ENCODE assay signal across 11 cellular contexts in the genomic region with DNA sequence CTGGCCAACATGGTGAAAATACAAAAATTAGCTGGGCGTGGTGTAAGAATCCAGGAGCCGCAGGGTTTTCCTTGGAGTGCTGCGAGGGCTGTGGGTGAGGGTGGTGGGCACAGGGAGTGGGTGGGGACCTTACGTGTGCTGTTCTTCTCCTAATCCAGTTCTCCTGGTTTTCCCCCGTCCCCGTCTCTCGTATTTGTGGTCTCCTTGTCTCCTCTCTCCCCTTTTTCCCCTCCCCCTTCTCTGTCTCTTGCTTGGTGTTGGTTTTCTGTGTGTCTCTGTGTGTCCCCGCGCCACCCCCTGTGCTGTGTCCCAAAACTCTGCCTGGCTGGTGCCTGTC. TPM values are rescaled to one million over a fixed set of nuclear protein-coding genes. Genes with fewer than 3 reads are reported as not detected.
DNase-seq lines count a peak whose midpoint lies in the region; ATAC-seq and TF ChIP-seq lines count a peak whose summit lies in the region.
"Had no signal": no experiment of that assay in that cellular context is flagged by ENCODE, and none has a peak within 500 bp of the region (broad histone marks: within the 10 kb centered on the region; RNA-seq: fewer than 3 reads in every experiment).

No MANE protein-coding gene starts in this region.

- CTCF ChIA-PET in activated CD4-positive, alpha-beta T cell treated with anti-CD3 and anti-CD28 coated beads, Interleukin-2, amount 10 ng/mL, durations not matched to agents 7 days and 5 days (lab: Charles Lee) = interaction anchor here (1.7 kb wide), 1 partner anchor 10 kb away, joined by 5 read pairs; no protein-coding TSS in a partner anchor

- H3K27ac Mint-ChIP-seq in activated CD4-positive, alpha-beta T cell treated with anti-CD3 and anti-CD28 coated beads, Interleukin-2, amount 10 ng/mL, durations not matched to agents 7 days and 5 days = peak overlapping the region; percentile 97

- H3K27me3 ChIP-seq in body of pancreas = no peaks in the 10 kb centered on the region
- H3K27me3 ChIP-seq in lung (ENCODE audit: control insufficient read depth, insufficient read depth) = no peaks in the 10 kb centered on the region
- H3K27me3 ChIP-seq in thoracic aorta (replicated peaks; ENCODE audit: insufficient read depth) = no peaks in the 10 kb centered on the region
- H3K27me3 ChIP-seq: SJSA1 had no signal

- H3K9me3 ChIP-seq in body of pancreas (no peaks in the 10 kb centered on the region), lung (ENCODE audit: control insufficient read depth in 2 of 2, insufficient read depth in 1 of 2, low read length in 1 of 2) (no peaks in the 10 kb centered on the region), thoracic aorta (no peaks in the 10 kb centered on the region)
- H3K9me3 ChIP-seq: SJSA1 had no signal

- H3K4me1 ChIP-seq in body of pancreas = peaks cover 51% of the 10 kb centered on the region
- peaks cover 0 to 19% of the 10 kb centered on the region in 2 donors for H3K4me1 ChIP-seq in lung (ENCODE audit: control insufficient read depth in 2 of 2, insufficient read depth in 2 of 2, low read length in 2 of 2)
- H3K4me1 ChIP-seq in thoracic aorta (ENCODE audit: control insufficient read depth in 1 of 2, low read depth in 2 of 2) = peaks cover 22 to 41% of the 10 kb centered on the region in 2 donors

- peak overlapping the region in 3 of 4 donors; percentile 93 to 96 (median 95) for H3K27ac ChIP-seq in body of pancreas
- H3K27ac ChIP-seq in lung (ENCODE audit: low read depth in 1 of 2, low read length in 1 of 2) = peak overlapping the region; percentile 97 to 98
- peak overlapping the region; percentile 98 for H3K27ac ChIP-seq in thoracic aorta
- H3K27ac ChIP-seq: epithelial cell of prostate, SJSA1 had no signal

- TF ChIP-seq CTCF in body of pancreas (IDR thresholded peaks at IDR 0.05) = no peak
- TF ChIP-seq CTCF in lung (IDR thresholded peaks at IDR 0.05; ENCODE audit: control extremely low read depth, extremely low read depth) = no peak
- no peak for TF ChIP-seq CTCF in thoracic aorta (IDR thresholded peaks at IDR 0.05)

- DNase-seq in activated CD4-positive, alpha-beta T cell treated with anti-CD3 and anti-CD28 coated beads, Interleukin-2, amount 10 ng/mL, durations not matched to agents 7 days and 5 days = no peak
- DNase-seq in activated CD4-positive, alpha-beta T cell treated with anti-CD3 and anti-CD28 coated beads, Interleukin-2, amount 50 U/mL, for 1 hour = no peak
- no peak for DNase-seq in body of pancreas
- DNase-seq in lung (ENCODE audit: low spot score) = no peak
- no peak for DNase-seq in thoracic aorta (ENCODE audit: low spot score)
- DNase-seq in SW480 (ENCODE audit: low spot score) = no peak
- DNase-seq: stimulated activated CD4-positive, alpha-beta T cell treated with anti-CD3 and anti-CD28 coated beads, Interleukin-2, amount 100 ng/mL, for 24 hours had no signal

- intact Hi-C loops in body of pancreas (cut with DNase I) = no loop called here

- H3K9me3 Mint-ChIP-seq in activated CD4-positive, alpha-beta T cell treated with anti-CD3 and anti-CD28 coated beads, Interleukin-2, amount 10 ng/mL, durations not matched to agents 7 days and 5 days = no peaks in the 10 kb centered on the region

- POLR2A ChIA-PET in activated CD4-positive, alpha-beta T cell treated with anti-CD3 and anti-CD28 coated beads, Interleukin-2, amount 10 ng/mL, durations not matched to agents 7 days and 5 days (lab: Charles Lee) = no interaction called here

- peaks cover 33% of the 10 kb centered on the region for H3K36me3 Mint-ChIP-seq in activated CD4-positive, alpha-beta T cell treated with anti-CD3 and anti-CD28 coated beads, Interleukin-2, amount 10 ng/mL, durations not matched to agents 7 days and 5 days (ENCODE audit: low read depth)

- ATAC-seq in body of pancreas (no peak), lung (ENCODE audit: insufficient read depth, low FRiP score) (no peak), thoracic aorta (ENCODE audit: insufficient number of reproducible peaks, low FRiP score, low read depth) (no peak), GM21423 (IDR thresholded peaks at IDR 0.05; ENCODE audit: unreplicated experiment) (no peak), HG02571 (IDR thresholded peaks at IDR 0.05; ENCODE audit: unreplicated experiment) (no peak)

- peaks cover 36% of the 10 kb centered on the region for H3K4me1 Mint-ChIP-seq in activated CD4-positive, alpha-beta T cell treated with anti-CD3 and anti-CD28 coated beads, Interleukin-2, amount 10 ng/mL, durations not matched to agents 7 days and 5 days

- 85 to 95% methylated on average over 9 of the region's 9 CpGs for WGBS in body of pancreas, 2 donors
- WGBS in lung, 2 donors = 69 to 86% methylated on average over 9 of the region's 9 CpGs

- H3K4me3 Mint-ChIP-seq in activated CD4-positive, alpha-beta T cell treated with anti-CD3 and anti-CD28 coated beads, Interleukin-2, amount 10 ng/mL, durations not matched to agents 7 days and 5 days = peak overlapping the region; percentile 97

- no peak overlapping the region for H3K4me3 ChIP-seq in body of pancreas
- H3K4me3 ChIP-seq in lung = peak overlapping the region; percentile 64
- H3K4me3 ChIP-seq in thoracic aorta = peak overlapping the region; percentile 89

- peaks cover 0 to 3% of the 10 kb centered on the region in 2 donors for H3K36me3 ChIP-seq in body of pancreas (replicated peaks in 1 of 2; ENCODE audit: insufficient read depth in 1 of 2, low read depth in 2 of 2)
- H3K36me3 ChIP-seq in lung (ENCODE audit: control insufficient read depth in 2 of 2, insufficient read depth in 2 of 2, low read length in 2 of 2) = peaks cover 0 to 32% of the 10 kb centered on the region in 2 donors
- H3K36me3 ChIP-seq in thoracic aorta = peaks cover 30% of the 10 kb centered on the region

- no peak for TF ChIP-seq POLR2A in body of pancreas (IDR thresholded peaks at IDR 0.05)

- H3K27me3 Mint-ChIP-seq in activated CD4-positive, alpha-beta T cell treated with anti-CD3 and anti-CD28 coated beads, Interleukin-2, amount 10 ng/mL, durations not matched to agents 7 days and 5 days = no peaks in the 10 kb centered on the region

RNA-seq across cellular contexts. Expression of a gene that starts 1.7 kb away (rescaled TPM):
- 100 to 1,000 TPM; 118 to 125 TPM for total RNA-seq in activated CD4-positive, alpha-beta T cell treated with anti-CD3 and anti-CD28 coated beads, Interleukin-2, amount 10 ng/mL, durations not matched to agents 7 days and 5 days
- 100 to 1,000 TPM; 189 to 296 TPM for total RNA-seq in body of pancreas
- 100 to 1,000 TPM; 104 to 347 TPM for total RNA-seq in lung
- polyA plus RNA-seq in lung = 100 to 1,000 TPM; 345 to 532 TPM
- total RNA-seq in thoracic aorta = 1,000 to 10,000 TPM in 1 of 2 donors, 100 to 1,000 TPM in 1; 504 to 1,102 TPM

RNA-seq across cellular contexts. Expression of a gene that starts 24.2 kb away (rescaled TPM):
- not detected for total RNA-seq in activated CD4-positive, alpha-beta T cell treated with anti-CD3 and anti-CD28 coated beads, Interleukin-2, amount 10 ng/mL, durations not matched to agents 7 days and 5 days
- not detected for total RNA-seq in body of pancreas
- total RNA-seq in lung = not detected
- polyA plus RNA-seq in lung = not detected
- total RNA-seq in thoracic aorta = not detected
- total RNA-seq: SJSA1 had no signal

RNA-seq across cellular contexts. Expression of a gene that starts 34.8 kb away (rescaled TPM):
- total RNA-seq in activated CD4-positive, alpha-beta T cell treated with anti-CD3 and anti-CD28 coated beads, Interleukin-2, amount 10 ng/mL, durations not matched to agents 7 days and 5 days = 100 to 1,000 TPM; 368 to 402 TPM
- total RNA-seq in body of pancreas (100 to 1,000 TPM; 436 to 761 TPM), lung (100 to 1,000 TPM; 146 to 188 TPM), thoracic aorta (100 to 1,000 TPM; 189 to 220 TPM)
- 100 to 1,000 TPM; 198 to 498 TPM for polyA plus RNA-seq in lung

RNA-seq across cellular contexts. Expression of a gene that starts 41.6 kb away (rescaled TPM):
- not detected for total RNA-seq in activated CD4-positive, alpha-beta T cell treated with anti-CD3 and anti-CD28 coated beads, Interleukin-2, amount 10 ng/mL, durations not matched to agents 7 days and 5 days
- total RNA-seq in body of pancreas = not detected
- not detected for total RNA-seq in lung
- polyA plus RNA-seq in lung = under 1 TPM in 1 of 2 donors, not detected in 1; 0.02 TPM
- total RNA-seq in thoracic aorta = not detected
- total RNA-seq: SJSA1 had no signal

Comparison
In these comparisons a context has a peak if more than half of its experiments do, and no peak if none do; other contexts are left out.
1. H3K4me3 ChIP-seq: peak in lung (single experiment) and thoracic aorta (single experiment); none in body of pancreas (0 of 2).
2. Peak in every context shown above with its lines, with median percentiles within 50 percentile points of each other: H3K27ac ChIP-seq.